ENCODE assay signal across 18 cellular contexts in genomic region chr12:22321018-22321605, GRCh38. TPM values are rescaled to one million over a fixed set of nuclear protein-coding genes. Genes with fewer than 3 reads are reported as not detected.
A peak's percentile ranks its signal among the peaks of the same experiment; 100 is the strongest.
DNase-seq lines count a peak whose midpoint lies in the region; ATAC-seq and TF ChIP-seq lines count a peak whose summit lies in the region.
"Had no signal": no experiment of that assay in that cellular context is flagged by ENCODE, and none has a peak within 500 bp of the region (broad histone marks: within the 10 kb centered on the region; RNA-seq: fewer than 3 reads in every experiment).

No MANE protein-coding gene starts in this region.

- H3K27ac Mint-ChIP-seq in GM23338 (peak overlapping the region; percentile 11; the same call in 1 of the 2 replicates), T-helper 17 cell (peak overlapping the region; percentile 81), progenitor cell of endocrine pancreas (peak overlapping the region; percentile 2)
- peak overlapping the region; percentile 66 for H3K27ac Mint-ChIP-seq in dendritic cell treated with granulocyte-macrophage colony-stimulating factor and Interleukin-4, amounts not matched to agents 40 ng/mL and 50 ng/mL, for 4 days
- H3K27ac Mint-ChIP-seq: activated naive CD8-positive, alpha-beta T cell treated with anti-CD3 and anti-CD28 coated beads for 36 hours; HFFc6; memory B cell; naive B cell; stimulated activated naive B cell treated with anti-CD40 and anti-IgM and Interleukin-4, amounts not matched to agents 10 μg/mL and 1 μg/mL and 100 μg/mL, for 72 hours had no signal

- no peak overlapping the region for H3K4me3 Mint-ChIP-seq in GM23338
- peak overlapping the region; percentile 47 for H3K4me3 Mint-ChIP-seq in T-helper 17 cell
- H3K4me3 Mint-ChIP-seq in dendritic cell treated with granulocyte-macrophage colony-stimulating factor and Interleukin-4, amounts not matched to agents 40 ng/mL and 50 ng/mL, for 4 days = no peak overlapping the region
- H3K4me3 Mint-ChIP-seq in progenitor cell of endocrine pancreas (ENCODE audit: low read depth) = no peak overlapping the region
- H3K4me3 Mint-ChIP-seq: activated naive CD8-positive, alpha-beta T cell treated with anti-CD3 and anti-CD28 coated beads for 36 hours; HFFc6; memory B cell; naive B cell; stimulated activated naive B cell treated with anti-CD40 and anti-IgM and Interleukin-4, amounts not matched to agents 10 μg/mL and 1 μg/mL and 100 μg/mL, for 72 hours had no signal

- H3K4me1 Mint-ChIP-seq in GM23338 (peaks cover 17% of the 10 kb centered on the region), T-helper 17 cell (peaks cover 32% of the 10 kb centered on the region), progenitor cell of endocrine pancreas (ENCODE audit: low read depth) (peaks cover 7% of the 10 kb centered on the region)
- H3K4me1 Mint-ChIP-seq in dendritic cell treated with granulocyte-macrophage colony-stimulating factor and Interleukin-4, amounts not matched to agents 40 ng/mL and 50 ng/mL, for 4 days (ENCODE audit: low read depth) = peaks cover 27% of the 10 kb centered on the region
- H3K4me1 Mint-ChIP-seq: memory B cell, naive B cell had no signal

- H3K9me2 ChIP-seq in GM23338 (ENCODE audit: insufficient read depth) = no peaks in the 10 kb centered on the region

- peak overlapping the region; percentile 61 for H3K4me2 ChIP-seq in GM23338

- H3K4me1 ChIP-seq in GM23338 (ENCODE audit: insufficient read depth) = peaks cover 10% of the 10 kb centered on the region

- H3K36me3 ChIP-seq in GM23338 (ENCODE audit: insufficient read depth) = no peaks in the 10 kb centered on the region

- ATAC-seq in GM23338 (peak; percentile 85), T-helper 17 cell (peak; percentile 20), sciatic nerve (no peak), HG02610 (IDR thresholded peaks at IDR 0.05; ENCODE audit: unreplicated experiment) (no peak)

- no peak overlapping the region for H3K4me3 ChIP-seq in GM23338

- peak overlapping the region; percentile 63; the same call in 1 of the 2 replicates for H2AFZ ChIP-seq in GM23338

- H3K27me3 Mint-ChIP-seq in GM23338 (ENCODE audit: insufficient read depth, low read depth, poor library complexity) (no peaks in the 10 kb centered on the region), T-helper 17 cell (no peaks in the 10 kb centered on the region), progenitor cell of endocrine pancreas (no peaks in the 10 kb centered on the region)
- peaks cover 7% of the 10 kb centered on the region for H3K27me3 Mint-ChIP-seq in dendritic cell treated with granulocyte-macrophage colony-stimulating factor and Interleukin-4, amounts not matched to agents 40 ng/mL and 50 ng/mL, for 4 days

- H3K9me3 Mint-ChIP-seq in GM23338 (no peaks in the 10 kb centered on the region), progenitor cell of endocrine pancreas (ENCODE audit: low read depth) (peaks cover 3% of the 10 kb centered on the region)
- H3K9me3 Mint-ChIP-seq in dendritic cell treated with granulocyte-macrophage colony-stimulating factor and Interleukin-4, amounts not matched to agents 40 ng/mL and 50 ng/mL, for 4 days = no peaks in the 10 kb centered on the region
- H3K9me3 Mint-ChIP-seq: activated naive CD8-positive, alpha-beta T cell treated with anti-CD3 and anti-CD28 coated beads for 36 hours; HFFc6; memory B cell; stimulated activated naive B cell treated with anti-CD40 and anti-IgM and Interleukin-4, amounts not matched to agents 10 μg/mL and 1 μg/mL and 100 μg/mL, for 72 hours had no signal

- H3K27me3 ChIP-seq in GM23338 (ENCODE audit: insufficient read depth) = no peaks in the 10 kb centered on the region

- DNase-seq in GM23338 (ENCODE audit: low spot score) = peak; percentile 30
- DNase-seq in T-helper 17 cell = no peak
- no peak for DNase-seq in progenitor cell of endocrine pancreas (ENCODE audit: low spot score, unreplicated experiment)
- no peak for DNase-seq in sciatic nerve (ENCODE audit: low spot score)
- DNase-seq in medulla oblongata (ENCODE audit: extremely low spot score) = no peak
- DNase-seq: activated CD4-positive, alpha-beta T cell treated with anti-CD3 and anti-CD28 coated beads for 1 hour; activated naive CD8-positive, alpha-beta T cell treated with anti-CD3 and anti-CD28 coated beads for 36 hours; cerebellar nuclear complex; HFFc6; MM.1S; naive B cell; NCI-H1417; NCI-H2081; stimulated activated naive B cell treated with anti-CD40 and anti-IgM and Interleukin-4, amounts not matched to agents 10 μg/mL and 1 μg/mL and 100 μg/mL, for 72 hours had no signal

- H4K20me1 ChIP-seq in GM23338 (replicated peaks; ENCODE audit: insufficient read depth) = 0 out of 2 replicates have a peak, but pooled peaks cover 3% of the 10 kb centered on the region

- H3K9me3 ChIP-seq in T-helper 17 cell (ENCODE audit: control insufficient read depth, low read length, poor library complexity, severe bottlenecking) = no peaks in the 10 kb centered on the region

- intact Hi-C loops in dendritic cell treated with granulocyte-macrophage colony-stimulating factor and Interleukin-4, amounts not matched to agents 40 ng/mL and 50 ng/mL, for 4 days (cut with micrococcal nuclease) = no loop called here
- intact Hi-C loops in sciatic nerve (cut with DNase I) = no loop called here

- H3K36me3 Mint-ChIP-seq in GM23338 (ENCODE audit: low read depth) (peaks cover 3% of the 10 kb centered on the region; the same call in 1 of the 3 replicates), T-helper 17 cell (ENCODE audit: low read depth) (peaks cover 4% of the 10 kb centered on the region), progenitor cell of endocrine pancreas (ENCODE audit: insufficient read depth) (peaks cover 2% of the 10 kb centered on the region)
- no peaks in the 10 kb centered on the region for H3K36me3 Mint-ChIP-seq in dendritic cell treated with granulocyte-macrophage colony-stimulating factor and Interleukin-4, amounts not matched to agents 40 ng/mL and 50 ng/mL, for 4 days (ENCODE audit: low read depth)
- H3K36me3 Mint-ChIP-seq: activated naive CD8-positive, alpha-beta T cell treated with anti-CD3 and anti-CD28 coated beads for 36 hours; memory B cell; naive B cell; stimulated activated naive B cell treated with anti-CD40 and anti-IgM and Interleukin-4, amounts not matched to agents 10 μg/mL and 1 μg/mL and 100 μg/mL, for 72 hours had no signal

- no peaks in the 10 kb centered on the region for H3K79me2 ChIP-seq in GM23338 (replicated peaks; ENCODE audit: insufficient read depth)

- no peak overlapping the region for H3K27ac ChIP-seq in GM23338 (ENCODE audit: low read depth)
- H3K27ac ChIP-seq: epithelial cell of prostate had no signal

- TF ChIP-seq CTCF in GM23338 (conservative IDR thresholded peaks at IDR 0.05; ENCODE audit: low read depth in 2 of 2) (no peak), progenitor cell of endocrine pancreas (IDR thresholded peaks at IDR 0.05; ENCODE audit: unreplicated experiment) (no peak)

- H3F3A ChIP-seq in GM23338 (replicated peaks; ENCODE audit: low read depth) = no peaks in the 10 kb centered on the region

RNA-seq across cellular contexts. Expression of gene ST8SIA1, which starts 13.4 kb away (rescaled TPM):
- 4.2 and 5.1 TPM in 2 replicates for total RNA-seq in GM23338 (2014; rRNA removed; shearing (Covaris generic))
- 2.1 and 2.5 TPM in 2 replicates for polyA plus RNA-seq in GM23338 (2016; fragmentation: Nextera tagmentation; extraction: Ambion mirVana)
- total RNA-seq in T-helper 17 cell = 10 to 100 TPM in 1 of 2 donors, 1 to 10 TPM in 1; 7.6 to 13.9 TPM
- total RNA-seq in progenitor cell of endocrine pancreas = 5.2 and 5.3 TPM in 2 replicates
- 5.5 TPM for total RNA-seq in sciatic nerve
- total RNA-seq: HFFc6 had no signal

Comparison
In these comparisons a context has a peak if more than half of its experiments do, and no peak if none do; other contexts are left out.
1. ATAC-seq: peak in GM23338 (single experiment) and T-helper 17 cell (single experiment); none in sciatic nerve (single experiment) and HG02610 (single experiment).
2. H3K27ac Mint-ChIP-seq: peak in every context shown above with its lines; median percentile 81 in T-helper 17 cell; 66 in dendritic cell treated with granulocyte-macrophage colony-stimulating factor and Interleukin-4, amounts not matched to agents 40 ng/mL and 50 ng/mL, for 4 days; 11 in GM23338; 2 in progenitor cell of endocrine pancreas.